1 cellular context compared by ENCODE assay signal in the genomic region with DNA sequence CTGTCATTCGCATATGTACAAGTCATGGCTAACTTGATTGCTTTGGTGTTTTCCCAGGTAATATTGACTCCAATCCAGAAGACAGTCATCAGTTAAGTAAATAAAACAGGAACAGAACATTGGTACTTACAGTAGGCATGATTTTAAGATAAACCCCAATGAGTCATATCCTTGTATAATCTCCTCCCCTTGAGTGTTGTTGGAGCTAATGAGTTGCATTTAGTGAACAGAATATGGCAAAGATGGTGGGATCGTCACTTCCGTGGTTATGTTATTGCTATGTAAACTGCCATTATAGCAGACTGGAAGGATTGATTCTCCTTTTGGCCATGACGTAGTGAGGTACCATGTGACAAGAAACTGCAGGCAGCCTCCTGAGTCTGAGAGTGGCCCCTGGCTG.
TF ChIP-seq lines count a peak whose summit lies in the region.

No MANE protein-coding gene starts in this region.

TF ChIP-seq in GM23338, 12 proteins besides CTCF, POLR2A, EP300 and RAD21:
- no peak for TF ChIP-seq ZNF114 (CRISPR knock-in tag; IDR thresholded peaks at IDR 0.05)
- no peak for TF ChIP-seq EZH2 (IDR thresholded peaks at IDR 0.05; ENCODE audit: low read depth, unreplicated experiment)
- TF ChIP-seq CREB1 (CRISPR knock-in tag; IDR thresholded peaks at IDR 0.05; ENCODE audit: low read depth): no peak
- no peak for TF ChIP-seq JUNB (IDR thresholded peaks at IDR 0.05; ENCODE audit: unreplicated experiment)
- TF ChIP-seq NANOG (IDR thresholded peaks at IDR 0.05; ENCODE audit: borderline replicate concordance): no peak
- no peak for TF ChIP-seq STAT1 (IDR thresholded peaks at IDR 0.05; ENCODE audit: unreplicated experiment)
- TF ChIP-seq, protein P1, sequence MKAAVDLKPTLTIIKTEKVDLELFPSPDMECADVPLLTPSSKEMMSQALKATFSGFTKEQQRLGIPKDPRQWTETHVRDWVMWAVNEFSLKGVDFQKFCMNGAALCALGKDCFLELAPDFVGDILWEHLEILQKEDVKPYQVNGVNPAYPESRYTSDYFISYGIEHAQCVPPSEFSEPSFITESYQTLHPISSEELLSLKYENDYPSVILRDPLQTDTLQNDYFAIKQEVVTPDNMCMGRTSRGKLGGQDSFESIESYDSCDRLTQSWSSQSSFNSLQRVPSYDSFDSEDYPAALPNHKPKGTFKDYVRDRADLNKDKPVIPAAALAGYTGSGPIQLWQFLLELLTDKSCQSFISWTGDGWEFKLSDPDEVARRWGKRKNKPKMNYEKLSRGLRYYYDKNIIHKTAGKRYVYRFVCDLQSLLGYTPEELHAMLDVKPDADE (IDR thresholded peaks at IDR 0.05): no peak
- no peak for TF ChIP-seq POLR2AphosphoS5 (IDR thresholded peaks at IDR 0.05; ENCODE audit: low read depth)
- no peak for TF ChIP-seq EZH2phosphoT487 (IDR thresholded peaks at IDR 0.05; ENCODE audit: unreplicated experiment)
- TF ChIP-seq, protein P2, sequence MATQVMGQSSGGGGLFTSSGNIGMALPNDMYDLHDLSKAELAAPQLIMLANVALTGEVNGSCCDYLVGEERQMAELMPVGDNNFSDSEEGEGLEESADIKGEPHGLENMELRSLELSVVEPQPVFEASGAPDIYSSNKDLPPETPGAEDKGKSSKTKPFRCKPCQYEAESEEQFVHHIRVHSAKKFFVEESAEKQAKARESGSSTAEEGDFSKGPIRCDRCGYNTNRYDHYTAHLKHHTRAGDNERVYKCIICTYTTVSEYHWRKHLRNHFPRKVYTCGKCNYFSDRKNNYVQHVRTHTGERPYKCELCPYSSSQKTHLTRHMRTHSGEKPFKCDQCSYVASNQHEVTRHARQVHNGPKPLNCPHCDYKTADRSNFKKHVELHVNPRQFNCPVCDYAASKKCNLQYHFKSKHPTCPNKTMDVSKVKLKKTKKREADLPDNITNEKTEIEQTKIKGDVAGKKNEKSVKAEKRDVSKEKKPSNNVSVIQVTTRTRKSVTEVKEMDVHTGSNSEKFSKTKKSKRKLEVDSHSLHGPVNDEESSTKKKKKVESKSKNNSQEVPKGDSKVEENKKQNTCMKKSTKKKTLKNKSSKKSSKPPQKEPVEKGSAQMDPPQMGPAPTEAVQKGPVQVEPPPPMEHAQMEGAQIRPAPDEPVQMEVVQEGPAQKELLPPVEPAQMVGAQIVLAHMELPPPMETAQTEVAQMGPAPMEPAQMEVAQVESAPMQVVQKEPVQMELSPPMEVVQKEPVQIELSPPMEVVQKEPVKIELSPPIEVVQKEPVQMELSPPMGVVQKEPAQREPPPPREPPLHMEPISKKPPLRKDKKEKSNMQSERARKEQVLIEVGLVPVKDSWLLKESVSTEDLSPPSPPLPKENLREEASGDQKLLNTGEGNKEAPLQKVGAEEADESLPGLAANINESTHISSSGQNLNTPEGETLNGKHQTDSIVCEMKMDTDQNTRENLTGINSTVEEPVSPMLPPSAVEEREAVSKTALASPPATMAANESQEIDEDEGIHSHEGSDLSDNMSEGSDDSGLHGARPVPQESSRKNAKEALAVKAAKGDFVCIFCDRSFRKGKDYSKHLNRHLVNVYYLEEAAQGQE (IDR thresholded peaks at IDR 0.05; ENCODE audit: unreplicated experiment): no peak
- TF ChIP-seq, protein P3, sequence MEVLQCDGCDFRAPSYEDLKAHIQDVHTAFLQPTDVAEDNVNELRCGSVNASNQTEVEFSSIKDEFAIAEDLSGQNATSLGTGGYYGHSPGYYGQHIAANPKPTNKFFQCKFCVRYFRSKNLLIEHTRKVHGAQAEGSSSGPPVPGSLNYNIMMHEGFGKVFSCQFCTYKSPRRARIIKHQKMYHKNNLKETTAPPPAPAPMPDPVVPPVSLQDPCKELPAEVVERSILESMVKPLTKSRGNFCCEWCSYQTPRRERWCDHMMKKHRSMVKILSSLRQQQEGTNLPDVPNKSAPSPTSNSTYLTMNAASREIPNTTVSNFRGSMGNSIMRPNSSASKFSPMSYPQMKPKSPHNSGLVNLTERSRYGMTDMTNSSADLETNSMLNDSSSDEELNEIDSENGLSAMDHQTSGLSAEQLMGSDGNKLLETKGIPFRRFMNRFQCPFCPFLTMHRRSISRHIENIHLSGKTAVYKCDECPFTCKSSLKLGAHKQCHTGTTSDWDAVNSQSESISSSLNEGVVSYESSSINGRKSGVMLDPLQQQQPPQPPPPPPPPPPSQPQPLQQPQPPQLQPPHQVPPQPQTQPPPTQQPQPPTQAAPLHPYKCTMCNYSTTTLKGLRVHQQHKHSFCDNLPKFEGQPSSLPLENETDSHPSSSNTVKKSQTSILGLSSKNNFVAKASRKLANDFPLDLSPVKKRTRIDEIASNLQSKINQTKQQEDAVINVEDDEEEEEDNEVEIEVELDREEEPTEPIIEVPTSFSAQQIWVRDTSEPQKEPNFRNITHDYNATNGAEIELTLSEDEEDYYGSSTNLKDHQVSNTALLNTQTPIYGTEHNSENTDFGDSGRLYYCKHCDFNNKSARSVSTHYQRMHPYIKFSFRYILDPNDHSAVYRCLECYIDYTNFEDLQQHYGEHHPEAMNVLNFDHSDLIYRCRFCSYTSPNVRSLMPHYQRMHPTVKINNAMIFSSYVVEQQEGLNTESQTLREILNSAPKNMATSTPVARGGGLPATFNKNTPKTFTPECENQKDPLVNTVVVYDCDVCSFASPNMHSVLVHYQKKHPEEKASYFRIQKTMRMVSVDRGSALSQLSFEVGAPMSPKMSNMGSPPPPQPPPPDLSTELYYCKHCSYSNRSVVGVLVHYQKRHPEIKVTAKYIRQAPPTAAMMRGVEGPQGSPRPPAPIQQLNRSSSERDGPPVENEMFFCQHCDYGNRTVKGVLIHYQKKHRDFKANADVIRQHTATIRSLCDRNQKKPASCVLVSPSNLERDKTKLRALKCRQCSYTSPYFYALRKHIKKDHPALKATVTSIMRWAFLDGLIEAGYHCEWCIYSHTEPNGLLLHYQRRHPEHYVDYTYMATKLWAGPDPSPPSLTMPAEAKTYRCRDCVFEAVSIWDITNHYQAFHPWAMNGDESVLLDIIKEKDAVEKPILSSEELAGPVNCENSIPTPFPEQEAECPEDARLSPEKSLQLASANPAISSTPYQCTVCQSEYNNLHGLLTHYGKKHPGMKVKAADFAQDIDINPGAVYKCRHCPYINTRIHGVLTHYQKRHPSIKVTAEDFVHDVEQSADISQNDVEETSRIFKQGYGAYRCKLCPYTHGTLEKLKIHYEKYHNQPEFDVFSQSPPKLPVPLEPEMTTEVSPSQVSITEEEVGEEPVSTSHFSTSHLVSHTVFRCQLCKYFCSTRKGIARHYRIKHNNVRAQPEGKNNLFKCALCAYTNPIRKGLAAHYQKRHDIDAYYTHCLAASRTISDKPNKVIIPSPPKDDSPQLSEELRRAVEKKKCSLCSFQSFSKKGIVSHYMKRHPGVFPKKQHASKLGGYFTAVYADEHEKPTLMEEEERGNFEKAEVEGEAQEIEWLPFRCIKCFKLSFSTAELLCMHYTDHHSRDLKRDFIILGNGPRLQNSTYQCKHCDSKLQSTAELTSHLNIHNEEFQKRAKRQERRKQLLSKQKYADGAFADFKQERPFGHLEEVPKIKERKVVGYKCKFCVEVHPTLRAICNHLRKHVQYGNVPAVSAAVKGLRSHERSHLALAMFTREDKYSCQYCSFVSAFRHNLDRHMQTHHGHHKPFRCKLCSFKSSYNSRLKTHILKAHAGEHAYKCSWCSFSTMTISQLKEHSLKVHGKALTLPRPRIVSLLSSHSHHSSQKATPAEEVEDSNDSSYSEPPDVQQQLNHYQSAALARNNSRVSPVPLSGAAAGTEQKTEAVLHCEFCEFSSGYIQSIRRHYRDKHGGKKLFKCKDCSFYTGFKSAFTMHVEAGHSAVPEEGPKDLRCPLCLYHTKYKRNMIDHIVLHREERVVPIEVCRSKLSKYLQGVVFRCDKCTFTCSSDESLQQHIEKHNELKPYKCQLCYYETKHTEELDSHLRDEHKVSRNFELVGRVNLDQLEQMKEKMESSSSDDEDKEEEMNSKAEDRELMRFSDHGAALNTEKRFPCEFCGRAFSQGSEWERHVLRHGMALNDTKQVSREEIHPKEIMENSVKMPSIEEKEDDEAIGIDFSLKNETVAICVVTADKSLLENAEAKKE (CRISPR knock-in tag; IDR thresholded peaks at IDR 0.05): no peak
- no peak for TF ChIP-seq ZNF331 (CRISPR knock-in tag; IDR thresholded peaks at IDR 0.05; ENCODE audit: low read depth)
